ENCODE assay signal across 11 cellular contexts in the genomic region with DNA sequence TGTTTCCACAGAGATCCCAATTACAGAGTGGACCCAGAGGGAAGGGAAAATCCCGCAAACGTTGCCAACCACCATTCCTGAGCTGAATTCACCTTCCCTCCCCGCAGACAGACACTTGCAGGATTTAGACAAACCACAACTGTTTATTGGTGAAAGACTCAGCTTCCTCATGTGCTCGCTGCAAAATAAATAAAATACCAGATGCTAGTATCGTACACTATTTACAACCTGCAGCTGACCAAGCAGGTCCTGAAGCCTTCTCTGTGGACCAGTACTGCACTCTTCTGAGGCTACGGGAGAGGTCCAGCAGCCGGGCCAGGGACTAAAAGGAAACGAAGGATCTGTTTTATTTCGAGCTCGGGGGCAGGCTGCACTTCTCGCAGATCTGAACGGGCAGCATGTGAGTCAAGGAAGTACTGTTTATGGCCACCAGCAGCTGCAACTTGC. TPM values are rescaled to one million over a fixed set of nuclear protein-coding genes. Genes with fewer than 3 reads are reported as not detected.
DNase-seq lines count a peak whose midpoint lies in the region; ATAC-seq and TF ChIP-seq lines count a peak whose summit lies in the region.
"Had no signal": no experiment of that assay in that cellular context is flagged by ENCODE, and none has a peak within 500 bp of the region (broad histone marks: within the 10 kb centered on the region; RNA-seq: fewer than 3 reads in every experiment).

No MANE protein-coding gene starts in this region.

- no peaks in the 10 kb centered on the region for H3K9me3 ChIP-seq in heart right ventricle
- H3K9me3 ChIP-seq in tibial nerve: no peaks in the 10 kb centered on the region

- 5 to 7% methylated on average over 12 of the region's 12 CpGs for WGBS in heart right ventricle, 2 donors
- 7 to 9% methylated on average over 10 to 12 of the region's 12 CpGs for WGBS in tibial nerve, 2 donors

- no peak overlapping the region for H3K27ac Mint-ChIP-seq in activated T-helper 17 cell treated with anti-CD3 and anti-CD28 coated beads, Interleukin-2, amount 50 U/mL, for 72 hours
- H3K27ac Mint-ChIP-seq in memory B cell: no peak overlapping the region
- no peak overlapping the region for H3K27ac Mint-ChIP-seq in activated naive CD4-positive, alpha-beta T cell treated with anti-CD3 and anti-CD28 coated beads for 36 hours

- H3K4me1 Mint-ChIP-seq in activated T-helper 17 cell treated with anti-CD3 and anti-CD28 coated beads, Interleukin-2, amount 50 U/mL, for 72 hours: peaks cover 6% of the 10 kb centered on the region
- peaks cover 27% of the 10 kb centered on the region for H3K4me1 Mint-ChIP-seq in memory B cell
- peaks cover 42% of the 10 kb centered on the region for H3K4me1 Mint-ChIP-seq in activated naive CD4-positive, alpha-beta T cell treated with anti-CD3 and anti-CD28 coated beads for 36 hours (ENCODE audit: low read depth)

- peak overlapping the region; percentile 85 for H3K4me3 Mint-ChIP-seq in activated T-helper 17 cell treated with anti-CD3 and anti-CD28 coated beads, Interleukin-2, amount 50 U/mL, for 72 hours
- peak overlapping the region; percentile 87 for H3K4me3 Mint-ChIP-seq in memory B cell
- H3K4me3 Mint-ChIP-seq in activated naive CD4-positive, alpha-beta T cell treated with anti-CD3 and anti-CD28 coated beads for 36 hours: no peak overlapping the region

- TF ChIP-seq EP300 in tibial nerve (IDR thresholded peaks at IDR 0.05): no peak

- ATAC-seq in heart right ventricle (no peak), memory B cell (ENCODE audit: low read depth) (no peak)
- ATAC-seq in activated T-helper 17 cell treated with anti-CD3 and anti-CD28 coated beads, Interleukin-2, amount 50 U/mL, for 72 hours (replicated peaks): no peak

- CTCF ChIA-PET in activated naive CD4-positive, alpha-beta T cell treated with anti-CD3 and anti-CD28 coated beads for 36 hours (lab: Charles Lee): interaction anchor here (0.8 to 3.0 kb wide), 3 partner anchors 12 to 77 kb away, joined by 3 to 10 read pairs (median 5); a partner anchor contains a TSS

- TF ChIP-seq CTCF in heart right ventricle (IDR thresholded peaks at IDR 0.05): no peak
- TF ChIP-seq CTCF in tibial nerve (IDR thresholded peaks at IDR 0.05): no peak

- H3K36me3 Mint-ChIP-seq in activated T-helper 17 cell treated with anti-CD3 and anti-CD28 coated beads, Interleukin-2, amount 50 U/mL, for 72 hours (ENCODE audit: low read depth): peaks cover 14% of the 10 kb centered on the region
- no peaks in the 10 kb centered on the region for H3K36me3 Mint-ChIP-seq in memory B cell
- H3K36me3 Mint-ChIP-seq in activated naive CD4-positive, alpha-beta T cell treated with anti-CD3 and anti-CD28 coated beads for 36 hours (ENCODE audit: low read depth): no peaks in the 10 kb centered on the region

- peak overlapping the region in 9 of 10 donors; percentile 4 to 71 (median 31) for H3K4me3 ChIP-seq in heart right ventricle
- H3K4me3 ChIP-seq in tibial nerve: peak overlapping the region in 3 of 4 donors; percentile 33 to 64 (median 51)

- H3K27ac ChIP-seq in heart right ventricle (no peak overlapping the region), tibial nerve (no peak overlapping the region)

- no peak for TF ChIP-seq POLR2A in tibial nerve (IDR thresholded peaks at IDR 0.05)

- H3K36me3 ChIP-seq in heart right ventricle (no peaks in the 10 kb centered on the region), tibial nerve (no peaks in the 10 kb centered on the region)

- H3K4me1 ChIP-seq in heart right ventricle: peaks cover 6 to 61% (median 55%) of the 10 kb centered on the region in 9 donors
- peaks cover 0 to 58% (median 39%) of the 10 kb centered on the region in 4 donors for H3K4me1 ChIP-seq in tibial nerve

- H3K27me3 Mint-ChIP-seq in activated T-helper 17 cell treated with anti-CD3 and anti-CD28 coated beads, Interleukin-2, amount 50 U/mL, for 72 hours: peaks cover 51% of the 10 kb centered on the region
- peaks cover 37% of the 10 kb centered on the region for H3K27me3 Mint-ChIP-seq in memory B cell
- peaks cover 68% of the 10 kb centered on the region for H3K27me3 Mint-ChIP-seq in activated naive CD4-positive, alpha-beta T cell treated with anti-CD3 and anti-CD28 coated beads for 36 hours (ENCODE audit: low read depth)

- DNase-seq in heart right ventricle: no peak
- no peak for DNase-seq in cardiac septum (ENCODE audit: low spot score)
- DNase-seq in memory B cell (ENCODE audit: low spot score in 2 of 2): no peak
- no peak for DNase-seq in tibial nerve (ENCODE audit: low spot score in 2 of 2)
- no peak for DNase-seq in activated naive CD4-positive, alpha-beta T cell treated with anti-CD3 and anti-CD28 coated beads for 36 hours
- DNase-seq in Ammon's horn (ENCODE audit: low spot score): no peak
- DNase-seq in foreskin melanocyte: no peak
- DNase-seq: DMS153 had no signal

- H3K27me3 ChIP-seq in heart right ventricle (peaks cover 41 to 100% (median 97%) of the 10 kb centered on the region in 7 donors), tibial nerve (peaks cover 0 to 95% of the 10 kb centered on the region in 2 donors)

- H3K9me3 Mint-ChIP-seq in activated T-helper 17 cell treated with anti-CD3 and anti-CD28 coated beads, Interleukin-2, amount 50 U/mL, for 72 hours: no peaks in the 10 kb centered on the region
- no peaks in the 10 kb centered on the region for H3K9me3 Mint-ChIP-seq in memory B cell
- no peaks in the 10 kb centered on the region for H3K9me3 Mint-ChIP-seq in activated naive CD4-positive, alpha-beta T cell treated with anti-CD3 and anti-CD28 coated beads for 36 hours

- intact Hi-C loops in heart right ventricle (cut with DNase I) (loop anchor here in 4 of 10 donors (5.0 kb wide), 2 partner anchors 54 to 59 kb away; a partner anchor contains a TSS), cardiac septum (cut with DNase I) (no loop called here)
- intact Hi-C loops in activated naive CD4-positive, alpha-beta T cell treated with anti-CD3 and anti-CD28 coated beads for 36 hours (cut with micrococcal nuclease): loop anchor here (1.0 to 5.0 kb wide), 3 partner anchors 8 to 1098 kb away; a partner anchor contains a TSS

RNA-seq across cellular contexts. Expression of a gene that starts 2.4 kb away (rescaled TPM):
- total RNA-seq in heart right ventricle (under 1 TPM in 2 of 10 donors, not detected in 8; 0.15 to 0.41 TPM), cardiac septum (0.22 TPM), tibial nerve (under 1 TPM in 2 of 4 donors, not detected in 2; 0.30 to 0.87 TPM)
- polyA plus RNA-seq in heart right ventricle: under 1 TPM in 1 of 2 donors, not detected in 1; 0.07 TPM
- not detected for total RNA-seq in activated T-helper 17 cell treated with anti-CD3 and anti-CD28 coated beads, Interleukin-2, amount 50 U/mL, for 72 hours
- total RNA-seq in activated naive CD4-positive, alpha-beta T cell treated with anti-CD3 and anti-CD28 coated beads for 36 hours: not detected
- total RNA-seq: T-helper 2 cell treated with Interferon-gamma antibody and Interleukin-4, amounts not matched to agents 100 ng/mL and 5 ng/mL, for 36 hours; temporal lobe had no signal

RNA-seq across cellular contexts. Expression of a gene that starts 3.9 kb away (rescaled TPM):
- total RNA-seq in heart right ventricle (not detected), cardiac septum (not detected), tibial nerve (not detected)
- not detected for polyA plus RNA-seq in heart right ventricle
- total RNA-seq in activated T-helper 17 cell treated with anti-CD3 and anti-CD28 coated beads, Interleukin-2, amount 50 U/mL, for 72 hours: under 1 TPM in 1 of 2 donors, not detected in 1; 0.16 TPM
- total RNA-seq in activated naive CD4-positive, alpha-beta T cell treated with anti-CD3 and anti-CD28 coated beads for 36 hours: under 1 TPM in 1 of 2 experiments, not detected in 1; 0.17 TPM
- total RNA-seq: T-helper 2 cell treated with Interferon-gamma antibody and Interleukin-4, amounts not matched to agents 100 ng/mL and 5 ng/mL, for 36 hours; temporal lobe had no signal

RNA-seq across cellular contexts. Expression of a gene that starts 58.1 kb away (rescaled TPM):
- not detected for total RNA-seq in heart right ventricle
- polyA plus RNA-seq in heart right ventricle: not detected
- total RNA-seq in cardiac septum: not detected
- total RNA-seq in activated T-helper 17 cell treated with anti-CD3 and anti-CD28 coated beads, Interleukin-2, amount 50 U/mL, for 72 hours: not detected
- not detected for total RNA-seq in tibial nerve
- not detected for total RNA-seq in activated naive CD4-positive, alpha-beta T cell treated with anti-CD3 and anti-CD28 coated beads for 36 hours
